In genomic region chr1:63317007-63317813, GRCh38 we compare ENCODE assay signal across 9 cellular contexts. TPM values are rescaled to one million over a fixed set of nuclear protein-coding genes. Genes with fewer than 3 reads are reported as not detected.
DNase-seq lines count a peak whose midpoint lies in the region; ATAC-seq, FAIRE-seq and TF ChIP-seq lines count a peak whose summit lies in the region.
"Had no signal": no experiment of that assay in that cellular context is flagged by ENCODE, and none has a peak within 500 bp of the region (broad histone marks: within the 10 kb centered on the region; RNA-seq: fewer than 3 reads in every experiment).

No MANE protein-coding gene starts in this region.

- peaks cover 6% of the 10 kb centered on the region for H3K36me3 Mint-ChIP-seq in activated naive CD4-positive, alpha-beta T cell treated with anti-CD3 and anti-CD28 coated beads for 36 hours (ENCODE audit: low read depth)

- peak overlapping the region; percentile 17 to 59 (median 32) for H3K4me3 ChIP-seq in heart left ventricle
- peak overlapping the region; percentile 71 for H3K4me3 ChIP-seq in psoas muscle

- H3K4me3 Mint-ChIP-seq in activated naive CD4-positive, alpha-beta T cell treated with anti-CD3 and anti-CD28 coated beads for 36 hours = peak overlapping the region; percentile 63

- FAIRE-seq in D721Med (lab: Jason Lieb, UNC) (no peak), HTR-8/SVneo (lab: Jason Lieb, UNC) (no peak)

- no peak for TF ChIP-seq POLR2A in heart left ventricle (IDR thresholded peaks at IDR 0.05)

- TF ChIP-seq CTCF in D721Med (IDR thresholded peaks at IDR 0.05; ENCODE audit: insufficient read depth, missing control alignments) = peak; percentile 73
- TF ChIP-seq CTCF in heart left ventricle (IDR thresholded peaks at IDR 0.05) = peak; percentile 16 to 56 (median 33)
- TF ChIP-seq CTCF in psoas muscle (IDR thresholded peaks at IDR 0.05) = peak; percentile 72

- no peaks in the 10 kb centered on the region for H3K36me3 ChIP-seq in heart left ventricle
- H3K36me3 ChIP-seq in psoas muscle (ENCODE audit: insufficient read depth in 1 of 2, low read depth in 1 of 2) = no peaks in the 10 kb centered on the region

- H3K27ac ChIP-seq in heart left ventricle (peak overlapping the region in 1 of 12 donors; percentile 52), psoas muscle (no peak overlapping the region)

- CTCF ChIA-PET in activated naive CD4-positive, alpha-beta T cell treated with anti-CD3 and anti-CD28 coated beads for 36 hours (lab: Charles Lee) = interaction anchor here (0.6 to 2.9 kb wide), 6 partner anchors 9 to 221 kb away, joined by 3 to 12 read pairs (median 3); no protein-coding TSS in a partner anchor

- ATAC-seq in GM21390 (IDR thresholded peaks at IDR 0.05; ENCODE audit: unreplicated experiment) = peak; percentile 78
- peak in 3 of 4 donors; percentile 30 to 66 (median 60) for ATAC-seq in heart left ventricle
- peak; percentile 83 to 93 (median 90) for ATAC-seq in psoas muscle
- no peak for ATAC-seq in HG03457 (IDR thresholded peaks at IDR 0.05; ENCODE audit: unreplicated experiment)

- peaks cover 69% of the 10 kb centered on the region for H3K27me3 Mint-ChIP-seq in activated naive CD4-positive, alpha-beta T cell treated with anti-CD3 and anti-CD28 coated beads for 36 hours (ENCODE audit: low read depth)

- H3K27ac Mint-ChIP-seq in activated naive CD4-positive, alpha-beta T cell treated with anti-CD3 and anti-CD28 coated beads for 36 hours = no peak overlapping the region

- H3K4me1 ChIP-seq in heart left ventricle (peaks cover 0 to 47% (median 12%) of the 10 kb centered on the region in 12 donors), psoas muscle (peaks cover 8% of the 10 kb centered on the region)

- H3K27me3 ChIP-seq in heart left ventricle (peaks cover 54 to 97% (median 85%) of the 10 kb centered on the region in 9 donors), psoas muscle (ENCODE audit: insufficient read depth in 3 of 3, low read length in 2 of 3) (peaks cover 0 to 81% (median 40%) of the 10 kb centered on the region in 3 donors)

- H3K9me3 ChIP-seq in heart left ventricle (no peaks in the 10 kb centered on the region), psoas muscle (no peaks in the 10 kb centered on the region)

- no peak for DNase-seq in D721Med (ENCODE audit: insufficient read length, low spot score)
- peak; percentile 76 for DNase-seq in HTR-8/SVneo (ENCODE audit: insufficient read length, low spot score)
- peak; percentile 77 for DNase-seq in NOMO-1 treated with DMSO at 0.1 percent for 48 hours (lab: John Stamatoyannopoulos, UW; ENCODE audit: unreplicated experiment)
- peak; percentile 67 for DNase-seq in activated naive CD4-positive, alpha-beta T cell treated with anti-CD3 and anti-CD28 coated beads for 36 hours
- DNase-seq in heart left ventricle = peak in 4 of 5 donors; percentile 39 to 83 (median 64)
- DNase-seq in psoas muscle = peak; percentile 62 to 83

- H3K9me3 Mint-ChIP-seq in activated naive CD4-positive, alpha-beta T cell treated with anti-CD3 and anti-CD28 coated beads for 36 hours = peaks cover 8% of the 10 kb centered on the region

- H3K4me1 Mint-ChIP-seq in activated naive CD4-positive, alpha-beta T cell treated with anti-CD3 and anti-CD28 coated beads for 36 hours (ENCODE audit: low read depth) = peaks cover 38% of the 10 kb centered on the region

- 1 to 3% (median 1%) methylated on average over 46 to 78 of the region's 78 CpGs for WGBS in heart left ventricle, 4 donors
- 1 to 2% (median 1%) methylated on average over 62 to 78 of the region's 78 CpGs for WGBS in psoas muscle, 3 donors

- intact Hi-C loops in activated naive CD4-positive, alpha-beta T cell treated with anti-CD3 and anti-CD28 coated beads for 36 hours (cut with micrococcal nuclease) = loop anchor here (1.0 to 2.0 kb wide), 2 partner anchors 124 to 222 kb away; no protein-coding TSS in a partner anchor
- intact Hi-C loops in heart left ventricle (cut with DNase I) = no loop called here
- intact Hi-C loops in psoas muscle (cut with DNase I) = loop anchor here in 1 of 2 donors (5.0 kb wide), 1 partner anchor 125 kb away; no protein-coding TSS in a partner anchor

RNA-seq across cellular contexts. Expression of gene FOXD3, which starts 5.2 kb away (rescaled TPM):
- not detected for total RNA-seq in activated naive CD4-positive, alpha-beta T cell treated with anti-CD3 and anti-CD28 coated beads for 36 hours
- total RNA-seq in heart left ventricle (under 1 TPM in 8 of 9 donors, not detected in 1; 0.12 to 0.81 (median 0.34) TPM), psoas muscle (1 to 10 TPM in 1 of 4 donors, under 1 TPM in 3; 0.56 to 1.2 (median 0.77) TPM)
- polyA plus RNA-seq in heart left ventricle (under 1 TPM; 0.03 to 0.19 TPM), psoas muscle (under 1 TPM; 0.13 to 0.48 (median 0.24) TPM)
- total RNA-seq: activated CD8-positive, alpha-beta memory T cell treated with anti-CD3 and anti-CD28 coated beads for 36 hours had no signal

RNA-seq across cellular contexts. Expression of gene ALG6, which starts 50.2 kb away (rescaled TPM):
- 10 to 100 TPM; 11.0 to 13.5 TPM for total RNA-seq in activated naive CD4-positive, alpha-beta T cell treated with anti-CD3 and anti-CD28 coated beads for 36 hours
- 1 to 10 TPM; 3.0 to 7.4 (median 3.9) TPM for total RNA-seq in heart left ventricle
- 1 to 10 TPM; 6.0 to 7.6 TPM for polyA plus RNA-seq in heart left ventricle
- total RNA-seq in psoas muscle = 1 to 10 TPM; 3.3 to 4.9 (median 4.2) TPM
- polyA plus RNA-seq in psoas muscle = 1 to 10 TPM; 3.5 to 6.9 (median 6.9) TPM
